1 cellular context compared by ENCODE assay signal in genomic region chrX:72297953-72298730, GRCh38.
A peak's percentile ranks its signal among the peaks of the same experiment; 100 is the strongest.
TF ChIP-seq lines count a peak whose summit lies in the region.

No MANE protein-coding gene starts in this region.

TF ChIP-seq in Ishikawa, 13 proteins besides CTCF, POLR2A, EP300 and RAD21:
- no peak for TF ChIP-seq REST (IDR thresholded peaks at IDR 0.05; ENCODE audit: low read depth)
- peak; percentile 39; the same call in 1 of the 2 replicates for TF ChIP-seq TEAD4 (IDR thresholded peaks at IDR 0.05)
